8 cellular contexts compared by ENCODE assay signal in genomic region chr12:26119391-26119981, GRCh38. TPM values are rescaled to one million over a fixed set of nuclear protein-coding genes. Genes with fewer than 3 reads are reported as not detected.
DNase-seq lines count a peak whose midpoint lies in the region; ATAC-seq and TF ChIP-seq lines count a peak whose summit lies in the region.

No MANE protein-coding gene starts in this region.

- ATAC-seq in omental fat pad (ENCODE audit: low FRiP score) (no peak), HG02678 (IDR thresholded peaks at IDR 0.05; ENCODE audit: unreplicated experiment) (no peak), GM18502 (IDR thresholded peaks at IDR 0.05; ENCODE audit: poor library complexity, unreplicated experiment) (no peak)

- DNase-seq in GM06990 (ENCODE audit: extremely low read depth, insufficient read length) (no peak), HS-27A (ENCODE audit: low read depth) (peak; percentile 40), SHP77 (lab: John Stamatoyannopoulos, UW) (peak; percentile 42), fibroblast of lung (ENCODE audit: low read depth in 2 of 2) (peak; percentile 73 to 84), omental fat pad (ENCODE audit: low spot score) (no peak)

- H2AFZ ChIP-seq in fibroblast of lung (ENCODE audit: low read length): no peak overlapping the region

- H3K79me2 ChIP-seq in fibroblast of lung (ENCODE audit: control insufficient read depth, insufficient read depth, low read length): no peaks in the 10 kb centered on the region

- H3K9me3 ChIP-seq in fibroblast of lung (ENCODE audit: control insufficient read depth, insufficient read depth, low read depth, low read length): no peaks in the 10 kb centered on the region

- no peak overlapping the region for H3K4me2 ChIP-seq in fibroblast of lung (ENCODE audit: extremely low read depth, insufficient read depth, low read length)

- H3K4me1 ChIP-seq in fibroblast of lung (ENCODE audit: control insufficient read depth, extremely low read depth, insufficient read depth, low read length) (peaks cover 5% of the 10 kb centered on the region), rectal smooth muscle tissue (ENCODE audit: control insufficient read depth, insufficient read depth, low read length) (peaks cover 21% of the 10 kb centered on the region)

- H3K4me3 ChIP-seq in GM06990 (replicated peaks; ENCODE audit: low read depth, low read length) (no peak overlapping the region), fibroblast of lung (replicated peaks in 1 of 4; ENCODE audit: control extremely low read depth in 1 of 4, insufficient read depth in 1 of 4, low read depth in 3 of 4, low read length in 4 of 4) (no peak overlapping the region), rectal smooth muscle tissue (ENCODE audit: low read length) (no peak overlapping the region)

- no peaks in the 10 kb centered on the region for H4K20me1 ChIP-seq in fibroblast of lung (ENCODE audit: control insufficient read depth, extremely low read depth, insufficient read depth, low read length)

- H3K36me3 ChIP-seq in GM06990 (ENCODE audit: control insufficient read depth, insufficient read depth, low read length): no peaks in the 10 kb centered on the region
- no peaks in the 10 kb centered on the region for H3K36me3 ChIP-seq in fibroblast of lung (ENCODE audit: control insufficient read depth, insufficient read depth, low read length)
- no peaks in the 10 kb centered on the region for H3K36me3 ChIP-seq in rectal smooth muscle tissue (ENCODE audit: control insufficient read depth, insufficient read depth, low read length)

- TF ChIP-seq CTCF in GM06990 (IDR thresholded peaks at IDR 0.05; ENCODE audit: insufficient read depth, low read length, poor library complexity, severe bottlenecking) (peak; percentile 69), fibroblast of lung (conservative IDR thresholded peaks at IDR 0.05 in 1 of 2, IDR thresholded peaks at IDR 0.05 in 1 of 2; ENCODE audit: low read depth in 1 of 2, low read length in 2 of 2) (peak; percentile 57 to 69), omental fat pad (IDR thresholded peaks at IDR 0.05) (no peak)

- H3K9ac ChIP-seq in fibroblast of lung (ENCODE audit: insufficient read depth, low read length) (no peak overlapping the region), rectal smooth muscle tissue (ENCODE audit: low read length) (no peak overlapping the region)

- H3K27ac ChIP-seq in fibroblast of lung (ENCODE audit: insufficient read depth, low read length) (no peak overlapping the region), rectal smooth muscle tissue (ENCODE audit: low read depth, low read length) (peak overlapping the region; percentile 63)

- H3K27me3 ChIP-seq in GM06990 (replicated peaks; ENCODE audit: control insufficient read depth, insufficient read depth, low read length) (peaks cover 2% of the 10 kb centered on the region), fibroblast of lung (ENCODE audit: control insufficient read depth, insufficient read depth, low read length) (no peaks in the 10 kb centered on the region), rectal smooth muscle tissue (ENCODE audit: control insufficient read depth, insufficient read depth, low read length) (no peaks in the 10 kb centered on the region)

RNA-seq across cellular contexts. Expression of gene BHLHE41, which starts 5.4 kb away (rescaled TPM):
- total RNA-seq in fibroblast of lung (0.51 and 2.3 TPM in 2 replicates), omental fat pad (1 to 10 TPM; 4.6 to 7.5 (median 5.2) TPM)
- 2.4 and 7.4 TPM in 2 replicates for polyA plus RNA-seq in fibroblast of lung
- polyA plus RNA-seq in fibroblast of lung (2012): 2.9 and 5.8 TPM in 2 replicates
- polyA minus RNA-seq in fibroblast of lung (ENCODE audit: low replicate concordance): 1.1 and 15.1 TPM in 2 replicates

Comparison
In these comparisons a context has a peak if more than half of its experiments do, and no peak if none do; other contexts are left out.
1. DNase-seq: peak in HS-27A (single experiment), SHP77 (2 of 2) and fibroblast of lung (2 of 2); none in GM06990 (single experiment) and omental fat pad (single experiment).
2. CTCF ChIP-seq: peak in GM06990 (single experiment) and fibroblast of lung (2 of 2); none in omental fat pad (0 of 3).